10 cellular contexts compared by ENCODE assay signal in the genomic region with DNA sequence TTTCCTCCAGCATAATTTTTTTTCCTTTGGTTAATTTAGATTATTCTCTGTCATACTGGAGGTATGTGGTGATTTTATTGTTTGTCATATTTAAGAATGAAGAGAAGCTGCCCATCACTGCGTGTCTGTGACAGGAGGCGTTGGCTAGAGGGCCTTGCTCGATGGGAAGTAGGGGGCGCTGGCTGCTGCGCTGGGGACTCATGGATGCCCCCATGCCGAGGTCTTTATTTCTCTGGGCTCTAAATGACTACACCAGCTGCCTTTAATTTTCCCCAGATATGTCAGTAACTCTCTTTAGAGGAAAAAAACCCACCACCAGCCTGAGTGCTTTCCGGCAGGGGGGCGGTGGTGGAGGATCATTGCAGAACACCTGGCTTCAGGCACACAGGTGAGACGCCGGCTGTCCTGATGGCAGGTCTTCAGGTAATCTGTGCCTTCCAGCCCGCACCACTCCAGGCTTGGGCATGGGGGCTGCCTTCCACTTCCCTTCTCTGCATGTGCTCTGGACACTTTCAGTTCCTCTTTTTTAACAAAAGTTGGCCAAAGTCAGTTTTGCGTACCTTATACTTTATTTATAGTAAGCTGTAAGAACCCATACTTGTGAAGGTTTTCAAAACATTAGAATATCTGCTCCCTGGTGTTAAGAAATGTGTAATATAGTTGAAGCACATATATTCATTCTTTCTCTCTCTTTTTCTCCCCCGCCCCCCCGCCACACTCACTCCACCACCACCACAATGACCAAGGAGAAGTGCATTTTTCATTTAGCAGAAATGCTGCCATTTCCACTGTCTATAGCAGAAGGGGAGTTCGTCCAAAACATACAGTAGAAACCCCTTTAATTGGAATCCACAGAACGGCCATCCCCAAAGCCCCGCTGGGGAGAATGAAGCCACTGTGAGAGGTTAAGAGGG.
A peak's percentile ranks its signal among the peaks of the same experiment; 100 is the strongest.
DNase-seq lines count a peak whose midpoint lies in the region; ATAC-seq, FAIRE-seq and TF ChIP-seq lines count a peak whose summit lies in the region.
"Had no signal": no experiment of that assay in that cellular context is flagged by ENCODE, and none has a peak within 500 bp of the region (broad histone marks: within the 10 kb centered on the region; RNA-seq: fewer than 3 reads in every experiment).

No MANE protein-coding gene starts in this region.

- ATAC-seq in GM21423 (IDR thresholded peaks at IDR 0.05; ENCODE audit: unreplicated experiment) = peak; percentile 75
- peak; percentile 32 for ATAC-seq in effector memory CD8-positive, alpha-beta T cell (replicated peaks)

- H3K27me3 Mint-ChIP-seq in effector memory CD8-positive, alpha-beta T cell = no peaks in the 10 kb centered on the region

- FAIRE-seq in GM12892 (lab: Jason Lieb, UNC) (peak; percentile 89), frontal cortex (lab: Jason Lieb, UNC) (no peak), urothelium cell line (lab: Jason Lieb, UNC) (no peak)

- H3K27me3 ChIP-seq in HL-60 (ENCODE audit: insufficient read depth, poor library complexity, severe bottlenecking) = no peaks in the 10 kb centered on the region
- H3K27me3 ChIP-seq: esophagus squamous epithelium had no signal

- no peak overlapping the region for H3K27ac Mint-ChIP-seq in effector memory CD8-positive, alpha-beta T cell

- H3K27ac ChIP-seq in HL-60 (replicated peaks) = peak overlapping the region; percentile 74

- TF ChIP-seq CTCF in HL-60 (IDR thresholded peaks at IDR 0.05; ENCODE audit: insufficient read depth, low read length) = no peak

- H3K4me3 ChIP-seq in HL-60 (replicated peaks; ENCODE audit: insufficient read depth, low read length) = no peak overlapping the region
- H3K4me3 ChIP-seq: esophagus squamous epithelium had no signal

- DNase-seq in GM12892 (ENCODE audit: insufficient read length) (peak; percentile 61), HL-60 (ENCODE audit: low read depth in 1 of 2, low spot score in 1 of 2) (peak; percentile 53 to 72), frontal cortex (ENCODE audit: low spot score in 2 of 2) (no peak), urothelium cell line (ENCODE audit: low spot score) (no peak), DMS53 treated with DMSO at 0.1 percent for 48 hours (lab: John Stamatoyannopoulos, UW; ENCODE audit: unreplicated experiment) (no peak), HuH-7 (ENCODE audit: low spot score) (no peak)
- DNase-seq in effector memory CD8-positive, alpha-beta T cell = no peak
- DNase-seq: activated CD4-positive, alpha-beta T cell treated with anti-CD3 and anti-CD28 coated beads for 1 hour; esophagus squamous epithelium had no signal

- H3K9me3 Mint-ChIP-seq in effector memory CD8-positive, alpha-beta T cell = no peaks in the 10 kb centered on the region

- H3K4me1 Mint-ChIP-seq in effector memory CD8-positive, alpha-beta T cell (ENCODE audit: low read depth in 2 of 2) = peaks cover 14 to 19% of the 10 kb centered on the region in 2 donors

- TF ChIP-seq POLR2A in GM12892 (IDR thresholded peaks at IDR 0.05; ENCODE audit: low read depth, low read length) = no peak

- H3K36me3 Mint-ChIP-seq in effector memory CD8-positive, alpha-beta T cell (ENCODE audit: insufficient read depth) = peaks cover 14% of the 10 kb centered on the region

- no peak overlapping the region for H3K4me3 Mint-ChIP-seq in effector memory CD8-positive, alpha-beta T cell

Comparison
In these comparisons a context has a peak if more than half of its experiments do, and no peak if none do; other contexts are left out.
1. DNase-seq: peak in GM12892 (single experiment) and HL-60 (2 of 2); none in effector memory CD8-positive, alpha-beta T cell (0 of 3), frontal cortex (0 of 2), urothelium cell line (single experiment), DMS53 treated with DMSO at 0.1 percent for 48 hours (single experiment) and HuH-7 (single experiment).